ENCODE assay signal across 18 cellular contexts in genomic region chr14:68124050-68124449, GRCh38.
DNase-seq lines count a peak whose midpoint lies in the region; ATAC-seq, FAIRE-seq and TF ChIP-seq lines count a peak whose summit lies in the region.
"Had no signal": no experiment of that assay in that cellular context is flagged by ENCODE, and none has a peak within 500 bp of the region (broad histone marks: within the 10 kb centered on the region; RNA-seq: fewer than 3 reads in every experiment).

No MANE protein-coding gene starts in this region.

- TF ChIP-seq EP300 in A549 (IDR thresholded peaks at IDR 0.05) = no peak

- no peaks in the 10 kb centered on the region for H3K27me3 ChIP-seq in RWPE2 (ENCODE audit: insufficient read depth, poor library complexity, severe bottlenecking)
- H3K27me3 ChIP-seq in rectal smooth muscle tissue (ENCODE audit: control insufficient read depth, insufficient read depth, low read length) = no peaks in the 10 kb centered on the region
- H3K27me3 ChIP-seq: SJCRH30 had no signal

- H3K4me3 ChIP-seq in A549 (no peak overlapping the region), RWPE2 (ENCODE audit: severe bottlenecking) (no peak overlapping the region), rectal smooth muscle tissue (ENCODE audit: low read length) (no peak overlapping the region)
- H3K4me3 ChIP-seq: SJCRH30 had no signal

- no peak for DNase-seq in A549 (ENCODE audit: low read depth in 1 of 2, low spot score in 1 of 2)
- DNase-seq in GM18507 (ENCODE audit: extremely low spot score, insufficient read length, low read depth) = no peak
- no peak for DNase-seq in RWPE2 (ENCODE audit: low spot score)
- no peak for DNase-seq in COLO668 (lab: John Stamatoyannopoulos, UW; ENCODE audit: unreplicated experiment)
- no peak for DNase-seq in hepatic stellate cell (ENCODE audit: low spot score)
- DNase-seq: DMS53, HCEC 1CT, KBM-7, NCI-H1048, NCI-H1436 treated with DMSO at 0.1 percent for 48 hours, NCI-H2029 treated with DMSO at 0.1 percent for 48 hours, NCI-H2171 treated with DMSO at 0.1 percent for 48 hours, NCI-H446 treated with DMSO at 0.1 percent for 48 hours, SJCRH30 had no signal

- no peak for ATAC-seq in A549
- no peak for ATAC-seq in RWPE2 (ENCODE audit: low read depth)
- no peak for ATAC-seq in GM18511 (IDR thresholded peaks at IDR 0.05; ENCODE audit: unreplicated experiment)
- ATAC-seq in GM21786 (IDR thresholded peaks at IDR 0.05; ENCODE audit: unreplicated experiment) = no peak

- FAIRE-seq in A549 (lab: Jason Lieb, UNC) (no peak), GM18507 (lab: Jason Lieb, UNC) (peak; percentile 33)

- H3K27ac ChIP-seq in A549 (peak overlapping the region; percentile 75 to 88), RWPE2 (ENCODE audit: poor library complexity, severe bottlenecking) (peak overlapping the region; percentile 65), rectal smooth muscle tissue (ENCODE audit: low read depth, low read length) (peak overlapping the region; percentile 37)
- H3K27ac ChIP-seq: RWPE1, SJCRH30 had no signal

- peaks cover 5% of the 10 kb centered on the region; the same call in 2 of the 3 replicates for H3K9me3 ChIP-seq in A549
- no peaks in the 10 kb centered on the region for H3K9me3 ChIP-seq in RWPE2 (ENCODE audit: severe bottlenecking)

- no peak overlapping the region for H3K4me2 ChIP-seq in A549

- peaks cover 34% of the 10 kb centered on the region for H3K4me1 ChIP-seq in A549
- H3K4me1 ChIP-seq in RWPE2 (ENCODE audit: insufficient read depth, poor library complexity, severe bottlenecking) = peaks cover 18% of the 10 kb centered on the region
- peaks cover 13% of the 10 kb centered on the region for H3K4me1 ChIP-seq in rectal smooth muscle tissue (ENCODE audit: control insufficient read depth, insufficient read depth, low read length)

- 97% methylated on average over 2 of the region's 2 CpGs for WGBS in A549 (ENCODE audit: missing lambda C conversion rate)

- POLR2A ChIA-PET in A549 (lab: Yijun Ruan, JAX) = interaction anchor here (1.6 to 2.4 kb wide), 2 partner anchors 35 to 68 kb away, joined by 4 to 12 read pairs; no protein-coding TSS in a partner anchor

- TF ChIP-seq CTCF in A549 (IDR thresholded peaks at IDR 0.05) (no peak), RWPE2 (IDR thresholded peaks at IDR 0.05; ENCODE audit: poor library complexity, severe bottlenecking) (no peak)

- CTCF ChIA-PET in A549 (lab: Yijun Ruan, JAX) = interaction anchor here (1.5 to 1.7 kb wide), 2 partner anchors 11 to 693 kb away, joined by 4 to 5 read pairs; no protein-coding TSS in a partner anchor

- H3K9ac ChIP-seq in rectal smooth muscle tissue (ENCODE audit: low read length) = no peak overlapping the region

- H3K36me3 ChIP-seq in RWPE2 (ENCODE audit: low read depth) (no peaks in the 10 kb centered on the region), rectal smooth muscle tissue (ENCODE audit: control insufficient read depth, insufficient read depth, low read length) (no peaks in the 10 kb centered on the region)
- H3K36me3 ChIP-seq: SJCRH30 had no signal

- no peak for TF ChIP-seq RAD21 in A549 (conservative IDR thresholded peaks at IDR 0.05 in 1 of 2, IDR thresholded peaks at IDR 0.05 in 1 of 2)

- no peak for TF ChIP-seq POLR2A in A549 (IDR thresholded peaks at IDR 0.05; ENCODE audit: low read length)

TF ChIP-seq in A549, 52 proteins besides CTCF, POLR2A, EP300 and RAD21:
- TF ChIP-seq CHD2 (IDR thresholded peaks at IDR 0.05; ENCODE audit: low read length, partially characterized antibody) (no peak), ELK1 (IDR thresholded peaks at IDR 0.05; ENCODE audit: low read depth, low read length) (no peak), FOXS1 (CRISPR knock-in tag; IDR thresholded peaks at IDR 0.05) (no peak), FOSB (CRISPR knock-in tag; IDR thresholded peaks at IDR 0.05) (no peak), RARB (CRISPR knock-in tag; IDR thresholded peaks at IDR 0.05) (no peak), CBX8 (IDR thresholded peaks at IDR 0.05) (no peak), KDM5A (IDR thresholded peaks at IDR 0.05) (no peak), ESRRA (IDR thresholded peaks at IDR 0.05; ENCODE audit: borderline replicate concordance, low read length) (no peak), FOSL2 (IDR thresholded peaks at IDR 0.05) (no peak), FOSL2 (CRISPR knock-in tag; IDR thresholded peaks at IDR 0.05) (no peak), TP53 (CRISPR knock-in tag; IDR thresholded peaks at IDR 0.05) (no peak), ZC3H11A (IDR thresholded peaks at IDR 0.05) (no peak), HOXB5 (CRISPR knock-in tag; IDR thresholded peaks at IDR 0.05) (no peak), HOXB13 (CRISPR knock-in tag; IDR thresholded peaks at IDR 0.05; ENCODE audit: low read depth) (no peak), MYC (IDR thresholded peaks at IDR 0.05; ENCODE audit: borderline replicate concordance, low read length) (no peak), HEYL (CRISPR knock-in tag; IDR thresholded peaks at IDR 0.05) (no peak), CHD4 (IDR thresholded peaks at IDR 0.05; ENCODE audit: borderline replicate concordance) (no peak)
- TF ChIP-seq, protein P1, sequence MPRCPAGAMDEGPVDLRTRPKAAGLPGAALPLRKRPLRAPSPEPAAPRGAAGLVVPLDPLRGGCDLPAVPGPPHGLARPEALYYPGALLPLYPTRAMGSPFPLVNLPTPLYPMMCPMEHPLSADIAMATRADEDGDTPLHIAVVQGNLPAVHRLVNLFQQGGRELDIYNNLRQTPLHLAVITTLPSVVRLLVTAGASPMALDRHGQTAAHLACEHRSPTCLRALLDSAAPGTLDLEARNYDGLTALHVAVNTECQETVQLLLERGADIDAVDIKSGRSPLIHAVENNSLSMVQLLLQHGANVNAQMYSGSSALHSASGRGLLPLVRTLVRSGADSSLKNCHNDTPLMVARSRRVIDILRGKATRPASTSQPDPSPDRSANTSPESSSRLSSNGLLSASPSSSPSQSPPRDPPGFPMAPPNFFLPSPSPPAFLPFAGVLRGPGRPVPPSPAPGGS (IDR thresholded peaks at IDR 0.05) = no peak
- TF ChIP-seq, protein P2, sequence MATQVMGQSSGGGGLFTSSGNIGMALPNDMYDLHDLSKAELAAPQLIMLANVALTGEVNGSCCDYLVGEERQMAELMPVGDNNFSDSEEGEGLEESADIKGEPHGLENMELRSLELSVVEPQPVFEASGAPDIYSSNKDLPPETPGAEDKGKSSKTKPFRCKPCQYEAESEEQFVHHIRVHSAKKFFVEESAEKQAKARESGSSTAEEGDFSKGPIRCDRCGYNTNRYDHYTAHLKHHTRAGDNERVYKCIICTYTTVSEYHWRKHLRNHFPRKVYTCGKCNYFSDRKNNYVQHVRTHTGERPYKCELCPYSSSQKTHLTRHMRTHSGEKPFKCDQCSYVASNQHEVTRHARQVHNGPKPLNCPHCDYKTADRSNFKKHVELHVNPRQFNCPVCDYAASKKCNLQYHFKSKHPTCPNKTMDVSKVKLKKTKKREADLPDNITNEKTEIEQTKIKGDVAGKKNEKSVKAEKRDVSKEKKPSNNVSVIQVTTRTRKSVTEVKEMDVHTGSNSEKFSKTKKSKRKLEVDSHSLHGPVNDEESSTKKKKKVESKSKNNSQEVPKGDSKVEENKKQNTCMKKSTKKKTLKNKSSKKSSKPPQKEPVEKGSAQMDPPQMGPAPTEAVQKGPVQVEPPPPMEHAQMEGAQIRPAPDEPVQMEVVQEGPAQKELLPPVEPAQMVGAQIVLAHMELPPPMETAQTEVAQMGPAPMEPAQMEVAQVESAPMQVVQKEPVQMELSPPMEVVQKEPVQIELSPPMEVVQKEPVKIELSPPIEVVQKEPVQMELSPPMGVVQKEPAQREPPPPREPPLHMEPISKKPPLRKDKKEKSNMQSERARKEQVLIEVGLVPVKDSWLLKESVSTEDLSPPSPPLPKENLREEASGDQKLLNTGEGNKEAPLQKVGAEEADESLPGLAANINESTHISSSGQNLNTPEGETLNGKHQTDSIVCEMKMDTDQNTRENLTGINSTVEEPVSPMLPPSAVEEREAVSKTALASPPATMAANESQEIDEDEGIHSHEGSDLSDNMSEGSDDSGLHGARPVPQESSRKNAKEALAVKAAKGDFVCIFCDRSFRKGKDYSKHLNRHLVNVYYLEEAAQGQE (IDR thresholded peaks at IDR 0.05) = no peak
